Comparison of ENCODE assay signal across 13 cellular contexts in genomic region chr11:92838655-92839334, GRCh38.
A peak's percentile ranks its signal among the peaks of the same experiment; 100 is the strongest.
DNase-seq lines count a peak whose midpoint lies in the region; ATAC-seq and TF ChIP-seq lines count a peak whose summit lies in the region.
"Had no signal": no experiment of that assay in that cellular context is flagged by ENCODE, and none has a peak within 500 bp of the region (broad histone marks: within the 10 kb centered on the region; RNA-seq: fewer than 3 reads in every experiment).

No MANE protein-coding gene starts in this region.

- H4K5ac ChIP-seq in H9 (ENCODE audit: insufficient read length, low read depth, low read length) = no peak overlapping the region

- no peak overlapping the region for H2BK20ac ChIP-seq in H9 (ENCODE audit: low read depth, low read length, poor library complexity, severe bottlenecking)

- no peak overlapping the region for H3K23ac ChIP-seq in H9 (ENCODE audit: insufficient read length, low read depth, low read length)

- no peaks in the 10 kb centered on the region for H3K9me3 Mint-ChIP-seq in H9
- H3K9me3 Mint-ChIP-seq in WTC11 = no peaks in the 10 kb centered on the region
- no peaks in the 10 kb centered on the region for H3K9me3 Mint-ChIP-seq in osteocyte (ENCODE audit: unreplicated experiment)

- no peak overlapping the region for H3T11ph ChIP-seq in H9 (ENCODE audit: low read length)

- H2AFZ ChIP-seq in H9 (ENCODE audit: low read length) = no peak overlapping the region

- CTCF ChIA-PET in WTC11 (lab: Charles Lee) = interaction anchor here (0.8 to 1.0 kb wide), 2 partner anchors 48 to 103 kb away, joined by 4 read pairs; no protein-coding TSS in a partner anchor

- H3K27me3 Mint-ChIP-seq in H9 (ENCODE audit: low read depth) (no peaks in the 10 kb centered on the region), WTC11 (ENCODE audit: low read depth) (no peaks in the 10 kb centered on the region), osteocyte (ENCODE audit: unreplicated experiment) (no peaks in the 10 kb centered on the region)

- H4K20me1 ChIP-seq in H9 (ENCODE audit: control insufficient read depth, insufficient read depth, insufficient read length) = no peaks in the 10 kb centered on the region

- no peak overlapping the region for H3K56ac ChIP-seq in H9 (ENCODE audit: insufficient read length, low read depth, low read length)

- H3K27ac ChIP-seq in H9 (ENCODE audit: insufficient read length, low read depth, low read length) = no peak overlapping the region
- H3K27ac ChIP-seq: body of pancreas had no signal

- H3K4ac ChIP-seq in H9 (ENCODE audit: low read depth, low read length) = no peak overlapping the region

- no peak overlapping the region for H3K14ac ChIP-seq in H9 (ENCODE audit: insufficient read depth, low read length)

- no peaks in the 10 kb centered on the region for H3K9me3 ChIP-seq in H9 (ENCODE audit: control insufficient read depth, low read depth, low read length)
- H3K9me3 ChIP-seq: body of pancreas had no signal

- no CpG with 5 or more reads among the region's 5 CpGs for WGBS in H9 (ENCODE audit: extremely low coverage, insufficient read length, low lambda C conversion rate)

- no peak overlapping the region for H3K4me2 ChIP-seq in H9 (ENCODE audit: insufficient read depth, insufficient read length, low read length)

- peaks cover 0 to 17% (median 7%) of the 10 kb centered on the region in 3 experiments; a peak in 3 of 7 replicates for H3K36me3 Mint-ChIP-seq in H9 (ENCODE audit: insufficient read depth in 1 of 3, low read depth in 3 of 3)
- H3K36me3 Mint-ChIP-seq in WTC11 = peaks cover 2% of the 10 kb centered on the region; the same call in 1 of the 2 replicates
- H3K36me3 Mint-ChIP-seq in osteocyte (ENCODE audit: unreplicated experiment) = no peaks in the 10 kb centered on the region
- H3K36me3 Mint-ChIP-seq: stimulated activated effector memory CD8-positive, alpha-beta T cell treated with anti-CD3 and anti-CD28 coated beads, Interleukin-12 subunit alpha, Interleukin-12 subunit beta, amount 100 ng/mL, for 72 hours had no signal

- H3K27ac Mint-ChIP-seq in H9 (peak overlapping the region; percentile 5 to 88 (median 7); a peak in 4 of 7 replicates), WTC11 (peak overlapping the region; percentile 59), osteocyte (ENCODE audit: unreplicated experiment) (peak overlapping the region; percentile 5)
- H3K27ac Mint-ChIP-seq: stimulated activated effector memory CD8-positive, alpha-beta T cell treated with anti-CD3 and anti-CD28 coated beads, Interleukin-12 subunit alpha, Interleukin-12 subunit beta, amount 100 ng/mL, for 72 hours had no signal

- no peak overlapping the region for H2BK12ac ChIP-seq in H9 (ENCODE audit: insufficient read length, low read depth, low read length)

- H3K4me3 Mint-ChIP-seq in H9 (no peak overlapping the region), WTC11 (no peak overlapping the region), osteocyte (ENCODE audit: unreplicated experiment) (peak overlapping the region; percentile 7)
- H3K4me3 Mint-ChIP-seq: stimulated activated effector memory CD8-positive, alpha-beta T cell treated with anti-CD3 and anti-CD28 coated beads, Interleukin-12 subunit alpha, Interleukin-12 subunit beta, amount 100 ng/mL, for 72 hours had no signal

- no peak overlapping the region for H4K8ac ChIP-seq in H9 (replicated peaks; ENCODE audit: insufficient read length, low read depth, low read length)

- H3K18ac ChIP-seq in H9 (ENCODE audit: insufficient read length, low read depth, low read length) = no peak overlapping the region

- no peak overlapping the region for H4K91ac ChIP-seq in H9 (ENCODE audit: insufficient read length, low read depth, low read length)

- no peak overlapping the region for H2AK5ac ChIP-seq in H9 (ENCODE audit: insufficient read length, low read length)

- H3K27me3 ChIP-seq in H9 (ENCODE audit: insufficient read depth, low read length) = no peaks in the 10 kb centered on the region
- H3K27me3 ChIP-seq: body of pancreas had no signal

- DNase-seq in H9 (peak; percentile 64), NCI-H2029 (lab: John Stamatoyannopoulos, UW) (peak; percentile 49), WTC11 (ENCODE audit: low spot score) (peak; percentile 28), osteocyte (ENCODE audit: extremely low spot score, unreplicated experiment) (no peak), AML-193 (lab: John Stamatoyannopoulos, UW) (no peak), middle frontal gyrus (ENCODE audit: extremely low spot score, low spot score) (no peak)
- no peak for DNase-seq in activated naive CD4-positive, alpha-beta T cell treated with Interleukin-2 at 50 U/mL for 16 hours
- DNase-seq: activated gamma-delta T cell treated with Interleukin-2 at 50 U/mL for 16 hours; body of pancreas; MM.1S; stimulated activated CD4-positive, alpha-beta T cell treated with anti-CD3 and anti-CD28 coated beads, Interleukin-4, amount 100 ng/mL, for 1 hour had no signal

- no peaks in the 10 kb centered on the region for H3K23me2 ChIP-seq in H9 (ENCODE audit: insufficient read length, low read depth, low read length, poor library complexity, severe bottlenecking)

- H3K79me1 ChIP-seq in H9 (ENCODE audit: insufficient read depth, low read depth, low read length, poor library complexity, severe bottlenecking) = no peaks in the 10 kb centered on the region

- no peak overlapping the region for H2BK15ac ChIP-seq in H9 (ENCODE audit: low read depth, low read length)

- H3K9ac ChIP-seq in H9 (ENCODE audit: extremely low read depth, insufficient read length, low read length) = no peak overlapping the region

- H3K4me1 ChIP-seq in H9 (ENCODE audit: insufficient read depth, low read length) = peaks cover 10% of the 10 kb centered on the region
- H3K4me1 ChIP-seq: body of pancreas had no signal

- peak; percentile 87 for ATAC-seq in WTC11
- ATAC-seq: body of pancreas; HCT116; stimulated activated effector memory CD8-positive, alpha-beta T cell treated with anti-CD3 and anti-CD28 coated beads, Interleukin-12 subunit alpha, Interleukin-12 subunit beta, amount 100 ng/mL, for 72 hours had no signal

- H3K4me1 Mint-ChIP-seq in H9 = peaks cover 25 to 28% of the 10 kb centered on the region in 2 experiments
- H3K4me1 Mint-ChIP-seq in WTC11 = peaks cover 39% of the 10 kb centered on the region
- peaks cover 25% of the 10 kb centered on the region for H3K4me1 Mint-ChIP-seq in osteocyte (ENCODE audit: unreplicated experiment)
- H3K4me1 Mint-ChIP-seq: stimulated activated effector memory CD8-positive, alpha-beta T cell treated with anti-CD3 and anti-CD28 coated beads, Interleukin-12 subunit alpha, Interleukin-12 subunit beta, amount 100 ng/mL, for 72 hours had no signal

- H2BK120ac ChIP-seq in H9 (ENCODE audit: low read depth, low read length, poor library complexity, severe bottlenecking) = no peak overlapping the region

- TF ChIP-seq CTCF in H9 (conservative IDR thresholded peaks at IDR 0.05) (no peak), WTC11 (IDR thresholded peaks at IDR 0.05) (no peak), osteocyte (IDR thresholded peaks at IDR 0.05) (no peak)

- H2BK5ac ChIP-seq in H9 (ENCODE audit: insufficient read length, low read length) = no peak overlapping the region

- POLR2A ChIA-PET in WTC11 (lab: Charles Lee) = no interaction called here

- no peaks in the 10 kb centered on the region for H3K79me2 ChIP-seq in H9 (ENCODE audit: insufficient read depth, low read length)

TF ChIP-seq in WTC11, 78 proteins besides CTCF, POLR2A, EP300 and RAD21:
- 0 out of 2 replicates have a peak, but pooled peaks have one; percentile 30 for TF ChIP-seq SP1 (CRISPR knock-in tag; conservative IDR thresholded peaks at IDR 0.05)
- TF ChIP-seq USF2 (CRISPR knock-in tag; IDR thresholded peaks at IDR 0.05) = no peak

Comparison
In these comparisons a context has a peak if more than half of its experiments do, and no peak if none do; other contexts are left out.
1. DNase-seq: peak in H9 (single experiment), NCI-H2029 (single experiment) and WTC11 (single experiment); none in osteocyte (single experiment), AML-193 (0 of 2), activated naive CD4-positive, alpha-beta T cell treated with Interleukin-2 at 50 U/mL for 16 hours (single experiment) and middle frontal gyrus (single experiment).
2. H3K27ac Mint-ChIP-seq: peak in every context shown above with its lines; median percentile 59 in WTC11; 7 in H9; 5 in osteocyte.